8 cellular contexts compared by ENCODE assay signal in the genomic region with DNA sequence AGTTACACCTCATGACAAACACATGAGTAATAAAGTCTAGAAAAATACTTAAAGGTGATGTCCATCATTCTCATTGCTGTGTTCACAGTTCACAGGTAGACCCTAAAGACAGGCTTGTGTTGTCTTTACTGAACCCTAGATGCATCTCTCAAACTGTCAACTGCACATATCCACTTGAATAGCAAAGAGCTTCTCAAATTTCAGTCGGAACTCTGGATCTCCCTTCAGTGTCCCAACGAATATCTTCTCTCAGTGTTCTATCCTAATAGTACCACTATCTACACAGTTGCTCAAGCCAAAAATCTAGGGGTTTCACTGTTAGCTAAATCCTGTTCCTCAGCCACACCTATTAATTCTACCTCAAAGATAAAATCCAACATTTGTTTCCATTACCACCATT. TPM values are rescaled to one million over a fixed set of nuclear protein-coding genes. Genes with fewer than 3 reads are reported as not detected.
DNase-seq lines count a peak whose midpoint lies in the region; ATAC-seq and TF ChIP-seq lines count a peak whose summit lies in the region.

No MANE protein-coding gene starts in this region.

- peak overlapping the region; percentile 93 for H3K27ac Mint-ChIP-seq in stimulated activated naive CD8-positive, alpha-beta T cell treated with anti-CD3 and anti-CD28 coated beads, Interleukin-15, Interleukin-2, amounts not matched to agents 100 ng/mL and 50 ng/mL, for 24 hours
- peak overlapping the region; percentile 90 for H3K27ac Mint-ChIP-seq in activated B cell treated with CpG ODN at 0.5 μM for 24 hours

- no peak for DNase-seq in stimulated activated naive CD8-positive, alpha-beta T cell treated with anti-CD3 and anti-CD28 coated beads, Interleukin-15, Interleukin-2, amounts not matched to agents 100 U/mL and 50 U/mL, for 24 hours
- DNase-seq in activated B cell treated with CpG ODN at 0.5 μM for 24 hours (no peak), iris pigment epithelial cell (ENCODE audit: low read depth) (peak; percentile 18), amygdala (lab: John Stamatoyannopoulos, UW) (no peak), epidermal melanocyte (ENCODE audit: insufficient read length, low spot score) (no peak)
- no peak for DNase-seq in activated CD4-positive, alpha-beta T cell treated with anti-CD3 and anti-CD28 coated beads for 4 hours

- H3K4me1 Mint-ChIP-seq in stimulated activated naive CD8-positive, alpha-beta T cell treated with anti-CD3 and anti-CD28 coated beads, Interleukin-15, Interleukin-2, amounts not matched to agents 100 ng/mL and 50 ng/mL, for 24 hours (ENCODE audit: low read depth) = peaks cover 58% of the 10 kb centered on the region
- peaks cover 57% of the 10 kb centered on the region for H3K4me1 Mint-ChIP-seq in activated B cell treated with CpG ODN at 0.5 μM for 24 hours

- H3K27me3 Mint-ChIP-seq in stimulated activated naive CD8-positive, alpha-beta T cell treated with anti-CD3 and anti-CD28 coated beads, Interleukin-15, Interleukin-2, amounts not matched to agents 100 ng/mL and 50 ng/mL, for 24 hours = no peaks in the 10 kb centered on the region
- no peaks in the 10 kb centered on the region for H3K27me3 Mint-ChIP-seq in activated B cell treated with CpG ODN at 0.5 μM for 24 hours

- peak overlapping the region; percentile 92 for H3K4me3 Mint-ChIP-seq in stimulated activated naive CD8-positive, alpha-beta T cell treated with anti-CD3 and anti-CD28 coated beads, Interleukin-15, Interleukin-2, amounts not matched to agents 100 ng/mL and 50 ng/mL, for 24 hours
- peak overlapping the region; percentile 81 for H3K4me3 Mint-ChIP-seq in activated B cell treated with CpG ODN at 0.5 μM for 24 hours

- H3K36me3 Mint-ChIP-seq in stimulated activated naive CD8-positive, alpha-beta T cell treated with anti-CD3 and anti-CD28 coated beads, Interleukin-15, Interleukin-2, amounts not matched to agents 100 ng/mL and 50 ng/mL, for 24 hours (ENCODE audit: low read depth) = peaks cover 33% of the 10 kb centered on the region
- peaks cover 35% of the 10 kb centered on the region for H3K36me3 Mint-ChIP-seq in activated B cell treated with CpG ODN at 0.5 μM for 24 hours (ENCODE audit: low read depth)

- ATAC-seq in stimulated activated naive CD8-positive, alpha-beta T cell treated with anti-CD3 and anti-CD28 coated beads, Interleukin-15, Interleukin-2, amounts not matched to agents 100 U/mL and 50 U/mL, for 24 hours = no peak
- ATAC-seq in activated B cell treated with CpG ODN at 0.5 μM for 24 hours (ENCODE audit: low read depth) (no peak), HG03460 (IDR thresholded peaks at IDR 0.05; ENCODE audit: unreplicated experiment) (no peak)

- intact Hi-C loops in activated B cell treated with CpG ODN at 0.5 μM for 24 hours (cut with micrococcal nuclease) = no loop called here

- TF ChIP-seq CTCF in activated B cell treated with CpG ODN at 0.5 μM for 24 hours (IDR thresholded peaks at IDR 0.05) = no peak

- H3K9me3 Mint-ChIP-seq in stimulated activated naive CD8-positive, alpha-beta T cell treated with anti-CD3 and anti-CD28 coated beads, Interleukin-15, Interleukin-2, amounts not matched to agents 100 ng/mL and 50 ng/mL, for 24 hours = no peaks in the 10 kb centered on the region
- H3K9me3 Mint-ChIP-seq in activated B cell treated with CpG ODN at 0.5 μM for 24 hours = no peaks in the 10 kb centered on the region

- CTCF ChIA-PET in activated B cell treated with CpG ODN at 0.5 μM for 24 hours (lab: Charles Lee) = no interaction called here

- POLR2A ChIA-PET in activated B cell treated with CpG ODN at 0.5 μM for 24 hours (lab: Charles Lee) = interaction anchor here (0.8 to 8.0 kb wide), 3 partner anchors 36 to 79 kb away, joined by 3 to 311 read pairs (median 6); a partner anchor contains a TSS

RNA-seq across cellular contexts. Expression of a gene that starts 50.6 kb away (rescaled TPM):
- 10.2 and 11.6 TPM in 2 replicates for total RNA-seq in activated B cell treated with CpG ODN at 0.5 μM for 24 hours
